Comparison of ENCODE assay signal across 10 cellular contexts in genomic region chr16:59259074-59259963, GRCh38.
DNase-seq lines count a peak whose midpoint lies in the region; ATAC-seq lines count a peak whose summit lies in the region.
"Had no signal": no experiment of that assay in that cellular context is flagged by ENCODE, and none has a peak within 500 bp of the region (broad histone marks: within the 10 kb centered on the region; RNA-seq: fewer than 3 reads in every experiment).

No MANE protein-coding gene starts in this region.

- peak; percentile 47 for ATAC-seq in HG02610 (IDR thresholded peaks at IDR 0.05; ENCODE audit: unreplicated experiment)

- peak; percentile 7 for DNase-seq in AG20443 (ENCODE audit: low spot score)
- peak; percentile 87 for DNase-seq in SKM-1 (lab: John Stamatoyannopoulos, UW; ENCODE audit: unreplicated experiment)
- DNase-seq in fibroblast of peridontal ligament (ENCODE audit: extremely low read depth) = peak; percentile 42
- DNase-seq in SHP77 (lab: John Stamatoyannopoulos, UW) = no peak
- no peak for DNase-seq in NCI-H187 treated with DMSO at 0.1 percent for 48 hours (lab: John Stamatoyannopoulos, UW)
- no peak for DNase-seq in activated CD8-positive, alpha-beta memory T cell treated with anti-CD3 and anti-CD28 coated beads, Interleukin-2, amount 50 U/mL, for 48 hours
- DNase-seq in NCI-H1436 treated with DMSO at 0.1 percent for 48 hours (lab: John Stamatoyannopoulos, UW) = no peak
- DNase-seq: NCI-H2227 treated with DMSO at 0.1 percent for 48 hours; stimulated activated naive CD4-positive, alpha-beta T cell treated with Interleukin-2 at 50 U/mL for 16 hours had no signal

Comparison
In these comparisons a context has a peak if more than half of its experiments do, and no peak if none do; other contexts are left out.
1. DNase-seq: peak in AG20443 (single experiment), SKM-1 (single experiment) and fibroblast of peridontal ligament (single experiment); none in SHP77 (0 of 2), NCI-H187 treated with DMSO at 0.1 percent for 48 hours (single experiment), activated CD8-positive, alpha-beta memory T cell treated with anti-CD3 and anti-CD28 coated beads, Interleukin-2, amount 50 U/mL, for 48 hours (single experiment) and NCI-H1436 treated with DMSO at 0.1 percent for 48 hours (single experiment).